In the genomic region with DNA sequence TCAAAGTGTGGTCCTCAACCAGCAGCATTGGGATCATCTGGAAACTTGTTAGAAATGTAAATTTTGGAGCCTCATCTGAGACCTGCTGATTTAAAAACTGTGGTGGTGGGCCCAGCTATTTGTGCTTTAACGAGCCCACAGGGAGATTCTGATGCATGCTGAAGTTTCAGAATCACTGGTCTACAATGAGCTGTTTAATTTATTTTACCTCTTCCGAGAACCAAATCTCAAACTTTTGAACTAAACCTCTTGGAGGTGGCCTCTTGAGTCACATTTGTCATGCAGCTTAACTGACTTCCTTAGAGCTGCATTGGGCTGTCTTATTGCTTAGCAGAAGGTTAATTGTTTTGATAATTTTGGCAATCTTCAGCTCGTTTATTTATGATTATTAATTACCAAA, we compare ENCODE assay signal across 1 cellular context.
TF ChIP-seq lines count a peak whose summit lies in the region.

No MANE protein-coding gene starts in this region.

TF ChIP-seq in GM23338, 12 proteins besides CTCF, POLR2A, EP300 and RAD21 (continued from another document):
- TF ChIP-seq, protein P1, sequence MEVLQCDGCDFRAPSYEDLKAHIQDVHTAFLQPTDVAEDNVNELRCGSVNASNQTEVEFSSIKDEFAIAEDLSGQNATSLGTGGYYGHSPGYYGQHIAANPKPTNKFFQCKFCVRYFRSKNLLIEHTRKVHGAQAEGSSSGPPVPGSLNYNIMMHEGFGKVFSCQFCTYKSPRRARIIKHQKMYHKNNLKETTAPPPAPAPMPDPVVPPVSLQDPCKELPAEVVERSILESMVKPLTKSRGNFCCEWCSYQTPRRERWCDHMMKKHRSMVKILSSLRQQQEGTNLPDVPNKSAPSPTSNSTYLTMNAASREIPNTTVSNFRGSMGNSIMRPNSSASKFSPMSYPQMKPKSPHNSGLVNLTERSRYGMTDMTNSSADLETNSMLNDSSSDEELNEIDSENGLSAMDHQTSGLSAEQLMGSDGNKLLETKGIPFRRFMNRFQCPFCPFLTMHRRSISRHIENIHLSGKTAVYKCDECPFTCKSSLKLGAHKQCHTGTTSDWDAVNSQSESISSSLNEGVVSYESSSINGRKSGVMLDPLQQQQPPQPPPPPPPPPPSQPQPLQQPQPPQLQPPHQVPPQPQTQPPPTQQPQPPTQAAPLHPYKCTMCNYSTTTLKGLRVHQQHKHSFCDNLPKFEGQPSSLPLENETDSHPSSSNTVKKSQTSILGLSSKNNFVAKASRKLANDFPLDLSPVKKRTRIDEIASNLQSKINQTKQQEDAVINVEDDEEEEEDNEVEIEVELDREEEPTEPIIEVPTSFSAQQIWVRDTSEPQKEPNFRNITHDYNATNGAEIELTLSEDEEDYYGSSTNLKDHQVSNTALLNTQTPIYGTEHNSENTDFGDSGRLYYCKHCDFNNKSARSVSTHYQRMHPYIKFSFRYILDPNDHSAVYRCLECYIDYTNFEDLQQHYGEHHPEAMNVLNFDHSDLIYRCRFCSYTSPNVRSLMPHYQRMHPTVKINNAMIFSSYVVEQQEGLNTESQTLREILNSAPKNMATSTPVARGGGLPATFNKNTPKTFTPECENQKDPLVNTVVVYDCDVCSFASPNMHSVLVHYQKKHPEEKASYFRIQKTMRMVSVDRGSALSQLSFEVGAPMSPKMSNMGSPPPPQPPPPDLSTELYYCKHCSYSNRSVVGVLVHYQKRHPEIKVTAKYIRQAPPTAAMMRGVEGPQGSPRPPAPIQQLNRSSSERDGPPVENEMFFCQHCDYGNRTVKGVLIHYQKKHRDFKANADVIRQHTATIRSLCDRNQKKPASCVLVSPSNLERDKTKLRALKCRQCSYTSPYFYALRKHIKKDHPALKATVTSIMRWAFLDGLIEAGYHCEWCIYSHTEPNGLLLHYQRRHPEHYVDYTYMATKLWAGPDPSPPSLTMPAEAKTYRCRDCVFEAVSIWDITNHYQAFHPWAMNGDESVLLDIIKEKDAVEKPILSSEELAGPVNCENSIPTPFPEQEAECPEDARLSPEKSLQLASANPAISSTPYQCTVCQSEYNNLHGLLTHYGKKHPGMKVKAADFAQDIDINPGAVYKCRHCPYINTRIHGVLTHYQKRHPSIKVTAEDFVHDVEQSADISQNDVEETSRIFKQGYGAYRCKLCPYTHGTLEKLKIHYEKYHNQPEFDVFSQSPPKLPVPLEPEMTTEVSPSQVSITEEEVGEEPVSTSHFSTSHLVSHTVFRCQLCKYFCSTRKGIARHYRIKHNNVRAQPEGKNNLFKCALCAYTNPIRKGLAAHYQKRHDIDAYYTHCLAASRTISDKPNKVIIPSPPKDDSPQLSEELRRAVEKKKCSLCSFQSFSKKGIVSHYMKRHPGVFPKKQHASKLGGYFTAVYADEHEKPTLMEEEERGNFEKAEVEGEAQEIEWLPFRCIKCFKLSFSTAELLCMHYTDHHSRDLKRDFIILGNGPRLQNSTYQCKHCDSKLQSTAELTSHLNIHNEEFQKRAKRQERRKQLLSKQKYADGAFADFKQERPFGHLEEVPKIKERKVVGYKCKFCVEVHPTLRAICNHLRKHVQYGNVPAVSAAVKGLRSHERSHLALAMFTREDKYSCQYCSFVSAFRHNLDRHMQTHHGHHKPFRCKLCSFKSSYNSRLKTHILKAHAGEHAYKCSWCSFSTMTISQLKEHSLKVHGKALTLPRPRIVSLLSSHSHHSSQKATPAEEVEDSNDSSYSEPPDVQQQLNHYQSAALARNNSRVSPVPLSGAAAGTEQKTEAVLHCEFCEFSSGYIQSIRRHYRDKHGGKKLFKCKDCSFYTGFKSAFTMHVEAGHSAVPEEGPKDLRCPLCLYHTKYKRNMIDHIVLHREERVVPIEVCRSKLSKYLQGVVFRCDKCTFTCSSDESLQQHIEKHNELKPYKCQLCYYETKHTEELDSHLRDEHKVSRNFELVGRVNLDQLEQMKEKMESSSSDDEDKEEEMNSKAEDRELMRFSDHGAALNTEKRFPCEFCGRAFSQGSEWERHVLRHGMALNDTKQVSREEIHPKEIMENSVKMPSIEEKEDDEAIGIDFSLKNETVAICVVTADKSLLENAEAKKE (CRISPR knock-in tag; IDR thresholded peaks at IDR 0.05) = no peak
- TF ChIP-seq NANOG (IDR thresholded peaks at IDR 0.05; ENCODE audit: borderline replicate concordance) (no peak), JUNB (IDR thresholded peaks at IDR 0.05; ENCODE audit: unreplicated experiment) (no peak), ZNF114 (CRISPR knock-in tag; IDR thresholded peaks at IDR 0.05) (no peak)
